ENCODE assay signal across 23 cellular contexts in genomic region chr4:22531638-22532037, GRCh38. TPM values are rescaled to one million over a fixed set of nuclear protein-coding genes. Genes with fewer than 3 reads are reported as not detected.
DNase-seq lines count a peak whose midpoint lies in the region; ATAC-seq, FAIRE-seq and TF ChIP-seq lines count a peak whose summit lies in the region.
"Had no signal": no experiment of that assay in that cellular context is flagged by ENCODE, and none has a peak within 500 bp of the region (broad histone marks: within the 10 kb centered on the region; RNA-seq: fewer than 3 reads in every experiment).

No MANE protein-coding gene starts in this region.

- H3K4me3 Mint-ChIP-seq in nephron, result no peak overlapping the region
- H3K4me3 Mint-ChIP-seq: B cell; CD4-positive, alpha-beta T cell; CD8-positive, alpha-beta T cell had no signal

- H3K27ac ChIP-seq in ascending aorta, result no peak overlapping the region
- H3K27ac ChIP-seq: 22Rv1; A549; BLaER1 treated with 17β-estradiol and CSF1 and Interleukin-3, amounts not matched to agents 10 nM and 100 nM; C4-2B had no signal

- FAIRE-seq in GM12891 (lab: Jason Lieb, UNC), result no peak
- FAIRE-seq: A549, D721Med, G401.6, GM12892, GM18507 had no signal

- H3K36me3 Mint-ChIP-seq in nephron (ENCODE audit: low read depth), result no peaks in the 10 kb centered on the region
- H3K36me3 Mint-ChIP-seq: CD8-positive, alpha-beta T cell had no signal

- TF ChIP-seq CTCF in nephron (IDR thresholded peaks at IDR 0.05; ENCODE audit: unreplicated experiment in 3 of 3) (no peak), ascending aorta (IDR thresholded peaks at IDR 0.05) (no peak)

- H3K27me3 Mint-ChIP-seq in nephron (ENCODE audit: low read depth), result no peaks in the 10 kb centered on the region
- H3K27me3 Mint-ChIP-seq: B cell; CD4-positive, alpha-beta T cell had no signal

- H3K9me3 ChIP-seq in ascending aorta, result peaks cover 8 to 12% of the 10 kb centered on the region in 2 donors
- H3K9me3 ChIP-seq: Caco-2 had no signal

- peaks cover 24% of the 10 kb centered on the region for H3K9me3 Mint-ChIP-seq in nephron

- no peak for TF ChIP-seq POLR2A in GM12891 (IDR thresholded peaks at IDR 0.05; ENCODE audit: low read depth, low read length)

- intact Hi-C loops in left ventricle myocardium superior (cut with micrococcal nuclease) (no loop called here), left cardiac atrium (cut with DNase I) (no loop called here), sciatic nerve (cut with DNase I) (no loop called here), ascending aorta (cut with DNase I) (no loop called here)

- H3K36me3 ChIP-seq in ascending aorta, result no peaks in the 10 kb centered on the region
- H3K36me3 ChIP-seq: BLaER1 treated with 17β-estradiol and CSF1 and Interleukin-3, amounts not matched to agents 10 nM and 100 nM had no signal

- peaks cover 27% of the 10 kb centered on the region for H3K4me1 Mint-ChIP-seq in nephron
- H3K4me1 Mint-ChIP-seq: B cell had no signal

- peak overlapping the region; percentile 54 to 87 (median 81) for H3K27ac Mint-ChIP-seq in nephron
- H3K27ac Mint-ChIP-seq: B cell; CD4-positive, alpha-beta T cell; CD8-positive, alpha-beta T cell had no signal

- DNase-seq in left ventricle myocardium superior (no peak), left cardiac atrium (no peak), sciatic nerve (ENCODE audit: low spot score) (no peak), GM12891 (ENCODE audit: insufficient read length, low spot score) (no peak), NCI-H1694 treated with DMSO at 0.1 percent for 48 hours (lab: John Stamatoyannopoulos, UW) (no peak), ascending aorta (ENCODE audit: low spot score in 2 of 2) (no peak)
- DNase-seq: AML-193; Caco-2; Calu3; CD4-positive, alpha-beta T cell; CD8-positive, alpha-beta T cell; DMS79 treated with DMSO at 0.1 percent for 48 hours; GF-D8 had no signal

- H3K4me1 ChIP-seq in ascending aorta, result no peaks in the 10 kb centered on the region
- H3K4me1 ChIP-seq: A549; BLaER1 treated with 17β-estradiol and CSF1 and Interleukin-3, amounts not matched to agents 10 nM and 100 nM; Caco-2 had no signal

- no peaks in the 10 kb centered on the region for H3K27me3 ChIP-seq in ascending aorta
- H3K27me3 ChIP-seq: BLaER1 treated with 17β-estradiol and CSF1 and Interleukin-3, amounts not matched to agents 10 nM and 100 nM had no signal

- no peak overlapping the region for H3K4me3 ChIP-seq in ascending aorta
- H3K4me3 ChIP-seq: A549; BLaER1 treated with 17β-estradiol and CSF1 and Interleukin-3, amounts not matched to agents 10 nM and 100 nM had no signal

- ATAC-seq in left ventricle myocardium superior, result peak; percentile 47
- no peak for ATAC-seq in left cardiac atrium
- peak; percentile 39 for ATAC-seq in sciatic nerve
- ATAC-seq: A549; CD8-positive, alpha-beta T cell had no signal

TF ChIP-seq in GM12891, 5 proteins besides CTCF, POLR2A, EP300 and RAD21:
- TF ChIP-seq POLR2AphosphoS5 (IDR thresholded peaks at IDR 0.05; ENCODE audit: low read depth, low read length), result no peak
- TF ChIP-seq PAX5 (IDR thresholded peaks at IDR 0.05; ENCODE audit: insufficient read depth, low read length, severe bottlenecking), result no peak
- no peak for TF ChIP-seq TAF1 (IDR thresholded peaks at IDR 0.05; ENCODE audit: low read depth, low read length)
- TF ChIP-seq POU2F2 (IDR thresholded peaks at IDR 0.05; ENCODE audit: low read depth, low read length), result no peak
- no peak for TF ChIP-seq SPI1 (IDR thresholded peaks at IDR 0.05; ENCODE audit: low read depth, low read length)

RNA-seq across cellular contexts. Expression of gene ADGRA3, which starts 15.8 kb away (rescaled TPM):
- total RNA-seq in left ventricle myocardium superior (37.3 TPM), left cardiac atrium (10 to 100 TPM; 19.3 to 28.0 TPM), sciatic nerve (21.4 TPM), ascending aorta (2.2 TPM)
- 0.03 TPM for polyA plus RNA-seq in GM12891 (2012; ENCODE audit: low read depth, missing spikeins)
- total RNA-seq: B cell had no signal

Comparison
In these comparisons a context has a peak if more than half of its experiments do, and no peak if none do; other contexts are left out.
1. ATAC-seq: peak in left ventricle myocardium superior (single experiment) and sciatic nerve (single experiment); none in left cardiac atrium (0 of 2).